In genomic region chr7:151790826-151791379, GRCh38 we compare ENCODE assay signal across 22 cellular contexts.
"Had no signal": no experiment of that assay in that cellular context is flagged by ENCODE, and none has a peak within 500 bp of the region (broad histone marks: within the 10 kb centered on the region; RNA-seq: fewer than 3 reads in every experiment).

No MANE protein-coding gene starts in this region.

- H3K4me3 ChIP-seq: ascending aorta, gastrocnemius medialis, heart left ventricle, left ventricle myocardium inferior, tibial artery, uterus had no signal

- H3K27me3 Mint-ChIP-seq: activated CD4-positive, alpha-beta T cell treated with anti-CD3 and anti-CD28 coated beads, Interleukin-2, amount 10 ng/mL, durations not matched to agents 7 days and 5 days; activated T-cell treated with anti-CD3 and anti-CD28 coated beads, Interleukin-2, amount 50 U/mL, for 24 hours; central memory CD8-positive, alpha-beta T cell; naive thymus-derived CD4-positive, alpha-beta T cell had no signal

- DNase-seq: activated CD4-positive, alpha-beta T cell treated with anti-CD3 and anti-CD28 coated beads, Interleukin-2, amount 10 ng/mL, durations not matched to agents 7 days and 5 days; activated CD8-positive, alpha-beta T cell treated with anti-CD3 and anti-CD28 coated beads, Interleukin-2, amount 10 ng/mL, durations not matched to agents 7 days and 5 days; activated naive CD4-positive, alpha-beta T cell treated with anti-CD3 and anti-CD28 coated beads for 36 hours; activated T-cell treated with anti-CD3 and anti-CD28 coated beads, Interleukin-2, amount 50 U/mL, for 24 hours; cortex of kidney; effector CD4-positive, alpha-beta T cell; gastrocnemius medialis; left ventricle myocardium inferior; mesenchymal stem cell; naive thymus-derived CD4-positive, alpha-beta T cell; stimulated activated CD4-positive, alpha-beta T cell treated with anti-CD3 and anti-CD28 coated beads, Interleukin-1b, Interleukin-23, amount 100 ng/mL, for 48 hours; stimulated activated CD8-positive, alpha-beta memory T cell treated with anti-CD3 and anti-CD28 coated beads, Interleukin-4, amount 100 ng/mL, for 48 hours; stimulated activated naive CD8-positive, alpha-beta T cell treated with anti-CD3 and anti-CD28 coated beads, Interleukin-15, Interleukin-2, amounts not matched to agents 100 U/mL and 50 U/mL, for 24 hours; tibial artery; uterus had no signal

- H3K27ac Mint-ChIP-seq: activated CD4-positive, alpha-beta T cell treated with anti-CD3 and anti-CD28 coated beads, Interleukin-2, amount 10 ng/mL, durations not matched to agents 7 days and 5 days; activated CD8-positive, alpha-beta T cell treated with anti-CD3 and anti-CD28 coated beads, Interleukin-2, amount 10 ng/mL, durations not matched to agents 7 days and 5 days; activated naive CD4-positive, alpha-beta T cell treated with anti-CD3 and anti-CD28 coated beads for 36 hours; T-helper 1 cell treated with Interleukin-12 subunit alpha and Interleukin-12 subunit beta and Interleukin-4 antibody, amounts not matched to agents 30 μg/mL and 1 μg/mL, for 36 hours had no signal

- H3K9ac ChIP-seq: parathyroid adenoma had no signal

- H3K27ac ChIP-seq: ascending aorta, gastrocnemius medialis, heart left ventricle, left ventricle myocardium inferior, parathyroid adenoma, tibial artery, uterus had no signal

- ATAC-seq: activated CD4-positive, CD25-positive, alpha-beta regulatory T cell treated with anti-CD3 and anti-CD28 coated beads, Interleukin-2, amount 50 U/mL, for 24 hours; activated CD8-positive, alpha-beta T cell treated with anti-CD3 and anti-CD28 coated beads, Interleukin-2, amount 10 ng/mL, durations not matched to agents 7 days and 5 days; esophagus mucosa; gastrocnemius medialis; heart left ventricle; naive thymus-derived CD4-positive, alpha-beta T cell; stimulated activated naive CD8-positive, alpha-beta T cell treated with anti-CD3 and anti-CD28 coated beads, Interleukin-15, Interleukin-2, amounts not matched to agents 100 U/mL and 50 U/mL, for 24 hours had no signal

- H3K4me3 Mint-ChIP-seq: activated CD4-positive, alpha-beta T cell treated with anti-CD3 and anti-CD28 coated beads, Interleukin-2, amount 10 ng/mL, durations not matched to agents 7 days and 5 days; activated CD8-positive, alpha-beta T cell treated with anti-CD3 and anti-CD28 coated beads, Interleukin-2, amount 10 ng/mL, durations not matched to agents 7 days and 5 days; activated naive CD4-positive, alpha-beta T cell treated with anti-CD3 and anti-CD28 coated beads for 36 hours; activated T-cell treated with anti-CD3 and anti-CD28 coated beads, Interleukin-2, amount 50 U/mL, for 24 hours; central memory CD8-positive, alpha-beta T cell; T-helper 1 cell treated with Interleukin-12 subunit alpha and Interleukin-12 subunit beta and Interleukin-4 antibody, amounts not matched to agents 30 μg/mL and 1 μg/mL, for 36 hours had no signal

- H3K9me3 ChIP-seq: ascending aorta, gastrocnemius medialis, heart left ventricle, left ventricle myocardium inferior, tibial artery, uterus had no signal

- H3K4me1 ChIP-seq: uterus had no signal

- H3K9me3 Mint-ChIP-seq: activated CD4-positive, alpha-beta T cell treated with anti-CD3 and anti-CD28 coated beads, Interleukin-2, amount 10 ng/mL, durations not matched to agents 7 days and 5 days; activated naive CD4-positive, alpha-beta T cell treated with anti-CD3 and anti-CD28 coated beads for 36 hours; activated T-cell treated with anti-CD3 and anti-CD28 coated beads, Interleukin-2, amount 50 U/mL, for 24 hours; central memory CD8-positive, alpha-beta T cell; T-helper 1 cell treated with Interleukin-12 subunit alpha and Interleukin-12 subunit beta and Interleukin-4 antibody, amounts not matched to agents 30 μg/mL and 1 μg/mL, for 36 hours had no signal

- H3K36me3 ChIP-seq: ascending aorta, gastrocnemius medialis, left ventricle myocardium inferior, uterus had no signal
